8 cellular contexts compared by ENCODE assay signal in genomic region chr2:68362069-68362468, GRCh38. TPM values are rescaled to one million over a fixed set of nuclear protein-coding genes. Genes with fewer than 3 reads are reported as not detected.
DNase-seq lines count a peak whose midpoint lies in the region; ATAC-seq and TF ChIP-seq lines count a peak whose summit lies in the region.

No MANE protein-coding gene starts in this region.

- H3K4me3 ChIP-seq in GM12865 (ENCODE audit: low read depth, low read length) (peak overlapping the region; percentile 47), ascending aorta (no peak overlapping the region)

- no peak overlapping the region for H3K27ac ChIP-seq in ascending aorta

- ATAC-seq in HG02642 (IDR thresholded peaks at IDR 0.05; ENCODE audit: poor library complexity, unreplicated experiment) = peak; percentile 46

- H3K27me3 ChIP-seq in ascending aorta = no peaks in the 10 kb centered on the region

- intact Hi-C loops in ascending aorta (cut with DNase I) = loop anchor here (1.0 kb wide), 1 partner anchor 79 kb away; no protein-coding TSS in a partner anchor

- DNase-seq in GM12865 (ENCODE audit: low read depth) = peak; percentile 95
- peak; percentile 41 to 80 for DNase-seq in NCI-H187 (lab: John Stamatoyannopoulos, UW)
- peak; percentile 57 for DNase-seq in T-helper 22 cell (ENCODE audit: low read depth)
- peak in 1 of 2 donors; percentile 80 for DNase-seq in ascending aorta (ENCODE audit: low spot score in 2 of 2)
- DNase-seq in iPS DF 19.7 (ENCODE audit: low read depth, low spot score) = peak; percentile 25
- peak; percentile 66 to 80 (median 78) for DNase-seq in stimulated activated CD4-positive, alpha-beta T cell treated with anti-CD3 and anti-CD28 coated beads, Interleukin-12 subunit alpha, Interleukin-12 subunit beta, amount 100 ng/mL, for 48 hours (ENCODE audit: low read depth in 2 of 3, low spot score in 1 of 3)
- no peak for DNase-seq in cortex of kidney (lab: John Stamatoyannopoulos, UW)

- TF ChIP-seq CTCF in GM12865 (IDR thresholded peaks at IDR 0.05; ENCODE audit: insufficient read depth, low read depth, low read length, missing control alignments) (peak; percentile 82), ascending aorta (IDR thresholded peaks at IDR 0.05) (peak; percentile 43 to 69 (median 59))

- no peaks in the 10 kb centered on the region for H3K36me3 ChIP-seq in ascending aorta

- H3K9me3 ChIP-seq in ascending aorta = no peaks in the 10 kb centered on the region

- H3K4me1 ChIP-seq in ascending aorta = no peaks in the 10 kb centered on the region

RNA-seq across cellular contexts. Expression of gene PLEK, which starts 3.0 kb away (rescaled TPM):
- 1.5 TPM for total RNA-seq in ascending aorta

RNA-seq across cellular contexts. Expression of gene CNRIP1, which starts 42.3 kb away (rescaled TPM):
- 37.7 TPM for total RNA-seq in ascending aorta
